In genomic region chr11:83545911-83546310, GRCh38 we compare ENCODE assay signal across 13 cellular contexts.
"Had no signal": no experiment of that assay in that cellular context is flagged by ENCODE, and none has a peak within 500 bp of the region (broad histone marks: within the 10 kb centered on the region; RNA-seq: fewer than 3 reads in every experiment).

No MANE protein-coding gene starts in this region.

- H3K9me3 ChIP-seq: esophagus squamous epithelium had no signal

- H3K4me3 ChIP-seq: esophagus squamous epithelium had no signal

- H3K36me3 Mint-ChIP-seq: activated naive CD4-positive, alpha-beta T cell treated with anti-CD3 and anti-CD28 coated beads, Interleukin-2, amount 50 U/mL, for 72 hours; natural killer cell had no signal

- H3K36me3 ChIP-seq: esophagus squamous epithelium had no signal

- H3K27ac ChIP-seq: esophagus squamous epithelium, parathyroid adenoma had no signal

- H3K4me3 Mint-ChIP-seq: dendritic cell treated with granulocyte-macrophage colony-stimulating factor and Interleukin-4, amounts not matched to agents 40 ng/mL and 50 ng/mL, for 4 days; natural killer cell had no signal

- H3K27me3 ChIP-seq: esophagus squamous epithelium had no signal

- H3K4me1 ChIP-seq: esophagus squamous epithelium, parathyroid adenoma had no signal

- H3K27ac Mint-ChIP-seq: activated naive CD4-positive, alpha-beta T cell treated with anti-CD3 and anti-CD28 coated beads, Interleukin-2, amount 50 U/mL, for 72 hours; dendritic cell treated with granulocyte-macrophage colony-stimulating factor and Interleukin-4, amounts not matched to agents 40 ng/mL and 50 ng/mL, for 4 days; natural killer cell had no signal

- H3K4me1 Mint-ChIP-seq: natural killer cell had no signal

- DNase-seq: activated CD4-positive, alpha-beta T cell treated with anti-CD3 and anti-CD28 coated beads, Interleukin-2, amount 50 U/mL, for 4 hours; activated gamma-delta T cell; effector CD8-positive, alpha-beta T cell; esophagus squamous epithelium; left cardiac atrium; mesendoderm; natural killer cell; stimulated activated CD8-positive, alpha-beta memory T cell treated with anti-CD3 and anti-CD28 coated beads, Interleukin-4, amount 100 ng/mL, for 48 hours; stimulated activated naive CD4-positive, alpha-beta T cell; T-helper 2 cell had no signal

- H3K27me3 Mint-ChIP-seq: dendritic cell treated with granulocyte-macrophage colony-stimulating factor and Interleukin-4, amounts not matched to agents 40 ng/mL and 50 ng/mL, for 4 days had no signal

- H3K9me3 Mint-ChIP-seq: dendritic cell treated with granulocyte-macrophage colony-stimulating factor and Interleukin-4, amounts not matched to agents 40 ng/mL and 50 ng/mL, for 4 days; natural killer cell had no signal

- ATAC-seq: activated naive CD4-positive, alpha-beta T cell treated with anti-CD3 and anti-CD28 coated beads, Interleukin-2, amount 50 U/mL, for 72 hours; left cardiac atrium; natural killer cell had no signal
